18 cellular contexts compared by ENCODE assay signal in the genomic region with DNA sequence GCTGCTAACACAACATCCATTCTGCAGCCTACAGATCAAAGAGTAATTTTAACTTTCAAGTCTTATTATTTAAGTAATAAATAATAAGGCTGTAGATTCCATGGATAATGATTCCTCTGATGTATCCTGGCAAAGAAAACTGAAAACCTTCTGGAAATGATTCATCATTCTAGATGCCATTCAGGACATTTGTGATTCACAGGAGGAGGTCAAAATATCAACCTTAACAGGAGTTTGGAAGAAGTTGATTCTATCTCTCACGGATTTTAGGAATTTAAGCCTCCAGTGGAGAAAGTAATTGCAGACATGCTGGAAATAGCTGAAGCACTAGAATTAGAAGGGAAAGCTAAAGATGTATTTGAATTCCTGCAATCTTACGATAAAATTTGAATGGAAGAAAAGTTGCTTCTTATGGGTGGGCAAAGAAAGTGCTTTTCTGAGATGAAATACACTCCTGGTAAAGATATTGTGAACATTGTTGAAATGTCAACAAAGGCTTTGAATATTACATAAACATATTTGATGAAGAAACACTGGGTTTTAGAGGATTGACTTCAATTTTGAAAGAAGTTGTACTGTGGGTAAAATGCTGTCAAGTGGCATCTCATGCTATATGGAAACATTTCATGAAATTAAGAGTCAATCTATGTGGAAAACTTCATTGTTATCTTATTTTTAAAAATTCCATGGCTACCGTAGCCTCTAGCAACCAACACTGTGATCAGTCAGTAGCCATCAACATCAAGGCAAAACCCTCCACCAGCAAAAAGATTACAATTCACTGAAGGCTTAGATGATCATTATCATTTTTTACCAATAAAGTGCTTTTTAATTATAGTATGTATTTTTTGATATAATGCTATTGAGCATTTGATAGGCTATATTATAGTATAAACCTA.
DNase-seq lines count a peak whose midpoint lies in the region; ATAC-seq, FAIRE-seq and TF ChIP-seq lines count a peak whose summit lies in the region.
"Had no signal": no experiment of that assay in that cellular context is flagged by ENCODE, and none has a peak within 500 bp of the region (broad histone marks: within the 10 kb centered on the region; RNA-seq: fewer than 3 reads in every experiment).

No MANE protein-coding gene starts in this region.

- H3K4me3 Mint-ChIP-seq in activated CD4-positive, alpha-beta T cell treated with anti-CD3 and anti-CD28 coated beads, Interleukin-2, amount 10 ng/mL, durations not matched to agents 24 days and 14 days = no peak overlapping the region
- H3K4me3 Mint-ChIP-seq in astrocyte (ENCODE audit: unreplicated experiment) = no peak overlapping the region

- H3K27ac Mint-ChIP-seq in activated CD4-positive, alpha-beta T cell treated with anti-CD3 and anti-CD28 coated beads, Interleukin-2, amount 10 ng/mL, durations not matched to agents 24 days and 14 days = peak overlapping the region; percentile 9
- no peak overlapping the region for H3K27ac Mint-ChIP-seq in astrocyte (ENCODE audit: unreplicated experiment)

- no peak overlapping the region for H3K27ac ChIP-seq in astrocyte (ENCODE audit: low read depth, low read length)
- H3K27ac ChIP-seq: adrenal gland, epithelial cell of prostate, skin epidermis had no signal

- H3K36me3 ChIP-seq in astrocyte (ENCODE audit: insufficient read depth, low read length) = no peaks in the 10 kb centered on the region
- H3K36me3 ChIP-seq: adrenal gland had no signal

- DNase-seq in activated CD4-positive, alpha-beta T cell treated with anti-CD3 and anti-CD28 coated beads, Interleukin-2, amount 10 ng/mL, durations not matched to agents 24 days and 14 days = no peak
- no peak for DNase-seq in activated CD4-positive, alpha-beta T cell treated with anti-CD3 and anti-CD28 coated beads, Interleukin-2, amount 50 U/mL, for 1 hour
- DNase-seq in NAMALWA (ENCODE audit: low spot score) (peak; percentile 7), astrocyte (ENCODE audit: low read depth) (peak; percentile 34), pons (ENCODE audit: low spot score) (peak; percentile 22), anterior cingulate cortex (lab: John Stamatoyannopoulos, UW) (no peak), NCI-H2081 (lab: John Stamatoyannopoulos, UW) (no peak)
- DNase-seq: activated CD4-positive, alpha-beta T cell treated with anti-CD3 and anti-CD28 coated beads for 4 hours; activated T-cell treated with anti-CD3 and anti-CD28 coated beads, Interleukin-2, amount 50 U/mL, for 48 hours; adrenal gland; glutamatergic neuron; NCI-H1048; NCI-H524; occipital lobe had no signal

- H3K27me3 Mint-ChIP-seq in activated CD4-positive, alpha-beta T cell treated with anti-CD3 and anti-CD28 coated beads, Interleukin-2, amount 10 ng/mL, durations not matched to agents 24 days and 14 days = no peaks in the 10 kb centered on the region
- no peaks in the 10 kb centered on the region for H3K27me3 Mint-ChIP-seq in astrocyte (ENCODE audit: low read depth, unreplicated experiment)

- no peaks in the 10 kb centered on the region for H3K9me3 Mint-ChIP-seq in activated CD4-positive, alpha-beta T cell treated with anti-CD3 and anti-CD28 coated beads, Interleukin-2, amount 10 ng/mL, durations not matched to agents 24 days and 14 days
- H3K9me3 Mint-ChIP-seq in astrocyte (ENCODE audit: unreplicated experiment) = no peaks in the 10 kb centered on the region

- intact Hi-C loops in activated CD4-positive, alpha-beta T cell treated with anti-CD3 and anti-CD28 coated beads, Interleukin-2, amount 10 ng/mL, durations not matched to agents 24 days and 14 days (cut with micrococcal nuclease) = no loop called here

- no peaks in the 10 kb centered on the region for H3K36me3 Mint-ChIP-seq in activated CD4-positive, alpha-beta T cell treated with anti-CD3 and anti-CD28 coated beads, Interleukin-2, amount 10 ng/mL, durations not matched to agents 24 days and 14 days (ENCODE audit: low read depth)
- no peaks in the 10 kb centered on the region for H3K36me3 Mint-ChIP-seq in astrocyte (ENCODE audit: low read depth, unreplicated experiment)

- H3K4me3 ChIP-seq in astrocyte (ENCODE audit: insufficient read depth, low read depth, low read length) = no peak overlapping the region
- H3K4me3 ChIP-seq: adrenal gland, skin epidermis had no signal

- H4K20me1 ChIP-seq in astrocyte (ENCODE audit: insufficient read depth, low read length) = no peaks in the 10 kb centered on the region

- no peaks in the 10 kb centered on the region for H3K4me1 ChIP-seq in astrocyte (ENCODE audit: insufficient read depth, low read length)
- H3K4me1 ChIP-seq: adrenal gland had no signal

- TF ChIP-seq CTCF in astrocyte (IDR thresholded peaks at IDR 0.05; ENCODE audit: insufficient read depth, low read depth, low read length) = no peak

- H3K4me2 ChIP-seq in astrocyte (ENCODE audit: low read length) = peak overlapping the region; percentile 42

- no peaks in the 10 kb centered on the region for H3K79me2 ChIP-seq in astrocyte (ENCODE audit: insufficient read depth, low read length)

- H3K27me3 ChIP-seq in astrocyte (ENCODE audit: insufficient read depth, low read length) = no peaks in the 10 kb centered on the region
- H3K27me3 ChIP-seq: adrenal gland had no signal

- no peak for FAIRE-seq in astrocyte (lab: Jason Lieb, UNC)
- FAIRE-seq: keratinocyte had no signal

- no peak overlapping the region for H3K9ac ChIP-seq in astrocyte (ENCODE audit: low read length)

- no peak overlapping the region for H2AFZ ChIP-seq in astrocyte (ENCODE audit: low read depth, low read length)

- H3K9me3 ChIP-seq in astrocyte (ENCODE audit: insufficient read depth, low read depth, low read length) = no peaks in the 10 kb centered on the region
- H3K9me3 ChIP-seq: adrenal gland had no signal

- ATAC-seq in HG03095 (IDR thresholded peaks at IDR 0.05; ENCODE audit: unreplicated experiment) = no peak

- H3K4me1 Mint-ChIP-seq in activated CD4-positive, alpha-beta T cell treated with anti-CD3 and anti-CD28 coated beads, Interleukin-2, amount 10 ng/mL, durations not matched to agents 24 days and 14 days = no peaks in the 10 kb centered on the region
- peaks cover 6% of the 10 kb centered on the region for H3K4me1 Mint-ChIP-seq in astrocyte (ENCODE audit: low read depth, unreplicated experiment)

Comparison
In these comparisons a context has a peak if more than half of its experiments do, and no peak if none do; other contexts are left out.
1. DNase-seq: peak in NAMALWA (single experiment), astrocyte (single experiment) and pons (single experiment); none in activated CD4-positive, alpha-beta T cell treated with anti-CD3 and anti-CD28 coated beads, Interleukin-2, amount 10 ng/mL, durations not matched to agents 24 days and 14 days (single experiment), activated CD4-positive, alpha-beta T cell treated with anti-CD3 and anti-CD28 coated beads, Interleukin-2, amount 50 U/mL, for 1 hour (single experiment), anterior cingulate cortex (0 of 58) and NCI-H2081 (0 of 2).